ENCODE assay signal across 3 cellular contexts in genomic region chr16:54928421-54929089, GRCh38.
TF ChIP-seq lines count a peak whose summit lies in the region.

No MANE protein-coding gene starts in this region.

TF ChIP-seq in liver, 16 proteins besides CTCF, POLR2A, EP300 and RAD21:
- TF ChIP-seq RXRA (IDR thresholded peaks at IDR 0.05) = no peak
- no peak for TF ChIP-seq ATF3 (IDR thresholded peaks at IDR 0.05)
- TF ChIP-seq NR2F2 (IDR thresholded peaks at IDR 0.05) = no peak
- no peak for TF ChIP-seq TAF1 (conservative IDR thresholded peaks at IDR 0.05)
- no peak for TF ChIP-seq SP1 (IDR thresholded peaks at IDR 0.05)
- TF ChIP-seq EGR1 (IDR thresholded peaks at IDR 0.05; ENCODE audit: low read depth in 2 of 2) = no peak
- no peak for TF ChIP-seq FOXA2 (IDR thresholded peaks at IDR 0.05)
- no peak for TF ChIP-seq MAX (IDR thresholded peaks at IDR 0.05)
- no peak for TF ChIP-seq YY1 (IDR thresholded peaks at IDR 0.05)
- TF ChIP-seq JUND (IDR thresholded peaks at IDR 0.05) = no peak
- no peak for TF ChIP-seq HNF4A (conservative IDR thresholded peaks at IDR 0.05)
- TF ChIP-seq HNF4G (IDR thresholded peaks at IDR 0.05) = no peak
- no peak for TF ChIP-seq REST (IDR thresholded peaks at IDR 0.05)
- no peak for TF ChIP-seq GABPA (IDR thresholded peaks at IDR 0.05 in 1 of 2, conservative IDR thresholded peaks at IDR 0.05 in 1 of 2)
- no peak for TF ChIP-seq ZBTB33 (IDR thresholded peaks at IDR 0.05)
- TF ChIP-seq FOXA1 (IDR thresholded peaks at IDR 0.05) = no peak

TF ChIP-seq in HepG2, 621 proteins besides CTCF, POLR2A, EP300 and RAD21 (continues in another document):
- TF ChIP-seq ZXDC (CRISPR knock-in tag; IDR thresholded peaks at IDR 0.05) = no peak
- no peak for TF ChIP-seq ZNF7 (CRISPR knock-in tag; IDR thresholded peaks at IDR 0.05)
- TF ChIP-seq PRDM15 (CRISPR knock-in tag; IDR thresholded peaks at IDR 0.05) = no peak
- no peak for TF ChIP-seq MTERF4 (CRISPR knock-in tag; IDR thresholded peaks at IDR 0.05)
- no peak for TF ChIP-seq ZFP36L1 (CRISPR knock-in tag; IDR thresholded peaks at IDR 0.05)
- no peak for TF ChIP-seq ZIK1 (CRISPR knock-in tag; IDR thresholded peaks at IDR 0.05; ENCODE audit: borderline replicate concordance, low read depth)
- TF ChIP-seq MNT (IDR thresholded peaks at IDR 0.05) = no peak
- TF ChIP-seq RXRB (CRISPR knock-in tag; IDR thresholded peaks at IDR 0.05; ENCODE audit: borderline replicate concordance) = no peak
- TF ChIP-seq MTF2 (CRISPR knock-in tag; IDR thresholded peaks at IDR 0.05; ENCODE audit: borderline replicate concordance) = no peak
- TF ChIP-seq GABPB1 (CRISPR knock-in tag; IDR thresholded peaks at IDR 0.05) = no peak
- TF ChIP-seq IKZF1 (IDR thresholded peaks at IDR 0.05) = no peak
- no peak for TF ChIP-seq MEIS2 (CRISPR knock-in tag; IDR thresholded peaks at IDR 0.05)

TF ChIP-seq in HCT116, 20 proteins besides CTCF, POLR2A, EP300 and RAD21:
- no peak for TF ChIP-seq ATF3 (IDR thresholded peaks at IDR 0.05)
- no peak for TF ChIP-seq ZBTB33 (IDR thresholded peaks at IDR 0.05; ENCODE audit: extremely low read depth, insufficient replicate concordance, low read length)
- TF ChIP-seq EZH2 (IDR thresholded peaks at IDR 0.05) = no peak
- peak; percentile 27; the same call in 1 of the 2 replicates for TF ChIP-seq EGR1 (IDR thresholded peaks at IDR 0.05; ENCODE audit: low read depth)
- TF ChIP-seq POLR2AphosphoS5 (IDR thresholded peaks at IDR 0.05; ENCODE audit: low read depth, low read length) = no peak
- TF ChIP-seq SP1 (IDR thresholded peaks at IDR 0.05; ENCODE audit: low read depth) = no peak
- TF ChIP-seq FOSL1 (IDR thresholded peaks at IDR 0.05; ENCODE audit: low read depth) = no peak
- TF ChIP-seq CBX3 (IDR thresholded peaks at IDR 0.05; ENCODE audit: low read depth) = no peak
- no peak for TF ChIP-seq YY1 (IDR thresholded peaks at IDR 0.05; ENCODE audit: extremely low read depth, insufficient replicate concordance, low read depth, low read length)
- TF ChIP-seq SIN3A (IDR thresholded peaks at IDR 0.05; ENCODE audit: low read depth) = no peak
- TF ChIP-seq ZNF274 (IDR thresholded peaks at IDR 0.05; ENCODE audit: low read depth, low read length) = no peak
- peak; percentile 12; the same call in 1 of the 2 replicates for TF ChIP-seq MAX (IDR thresholded peaks at IDR 0.05)
- TF ChIP-seq SRF (IDR thresholded peaks at IDR 0.05; ENCODE audit: low read depth) = no peak
- TF ChIP-seq TCF7L2 (IDR thresholded peaks at IDR 0.05; ENCODE audit: borderline replicate concordance, extremely low read depth, insufficient read depth, insufficient read length) = no peak
- TF ChIP-seq REST (IDR thresholded peaks at IDR 0.05; ENCODE audit: low read depth) = no peak
- TF ChIP-seq JUND (IDR thresholded peaks at IDR 0.05) = no peak
- no peak for TF ChIP-seq CEBPB (IDR thresholded peaks at IDR 0.05; ENCODE audit: low read depth)
- TF ChIP-seq EZH2phosphoT487 (IDR thresholded peaks at IDR 0.05; ENCODE audit: borderline replicate concordance) = no peak
- no peak for TF ChIP-seq ELF1 (IDR thresholded peaks at IDR 0.05; ENCODE audit: borderline replicate concordance, low read depth)
- TF ChIP-seq ZFX (IDR thresholded peaks at IDR 0.05) = peak; percentile 56; the same call in 1 of the 2 replicates
